Comparison of ENCODE assay signal across 9 cellular contexts in genomic region chr22:39170825-39171622, GRCh38. TPM values are rescaled to one million over a fixed set of nuclear protein-coding genes. Genes with fewer than 3 reads are reported as not detected.
DNase-seq lines count a peak whose midpoint lies in the region; ATAC-seq and TF ChIP-seq lines count a peak whose summit lies in the region.
"Had no signal": no experiment of that assay in that cellular context is flagged by ENCODE, and none has a peak within 500 bp of the region (broad histone marks: within the 10 kb centered on the region; RNA-seq: fewer than 3 reads in every experiment).

No MANE protein-coding gene starts in this region.

- peaks cover 28 to 46% of the 10 kb centered on the region in 2 experiments for H3K4me1 ChIP-seq in HCT116 (ENCODE audit: control insufficient read depth in 1 of 2, insufficient read depth in 2 of 2, low read length in 2 of 2)
- peaks cover 21 to 25% of the 10 kb centered on the region in 2 donors for H3K4me1 ChIP-seq in breast epithelium

- no peak for TF ChIP-seq POLR2A in HCT116 (IDR thresholded peaks at IDR 0.05; ENCODE audit: borderline replicate concordance, extremely low read depth, insufficient read depth, insufficient read length)
- no peak for TF ChIP-seq POLR2A in breast epithelium (IDR thresholded peaks at IDR 0.05)

- peak; percentile 76 for DNase-seq in Caki2 (ENCODE audit: low read depth)
- DNase-seq in HCT116 (ENCODE audit: low read depth, low spot score), result peak; percentile 50
- DNase-seq in NCI-H2107 (lab: John Stamatoyannopoulos, UW), result peak; percentile 4
- peak; percentile 91 for DNase-seq in WTC11 (ENCODE audit: low spot score)
- DNase-seq in breast epithelium (ENCODE audit: low spot score in 2 of 2), result peak; percentile 64 to 84
- DNase-seq in kidney epithelial cell (ENCODE audit: low read depth), result no peak
- peak; percentile 86 to 90 for DNase-seq in stimulated activated CD4-positive, alpha-beta T cell treated with anti-CD3 and anti-CD28 coated beads, Interleukin-2, amount 100 ng/mL, for 24 hours

- H3K27me3 Mint-ChIP-seq in WTC11 (ENCODE audit: low read depth), result no peaks in the 10 kb centered on the region

- H3K4me3 ChIP-seq in HCT116 (replicated peaks in 1 of 2; ENCODE audit: low read depth in 1 of 2, low read length in 2 of 2) (no peak overlapping the region), breast epithelium (peak overlapping the region in 1 of 3 donors; percentile 41), kidney epithelial cell (ENCODE audit: low read depth, low read length) (no peak overlapping the region)

- TF ChIP-seq CTCF in HCT116 (IDR thresholded peaks at IDR 0.05 in 2 of 3, conservative IDR thresholded peaks at IDR 0.05 in 1 of 3; ENCODE audit: borderline replicate concordance in 1 of 3, insufficient read depth in 1 of 3, low read depth in 2 of 3, low read length in 2 of 3), result peak; percentile 90 to 97 (median 92)
- peak; percentile 97 for TF ChIP-seq CTCF in WTC11 (IDR thresholded peaks at IDR 0.05)
- TF ChIP-seq CTCF in breast epithelium (IDR thresholded peaks at IDR 0.05), result peak; percentile 96 to 98 (median 97)
- TF ChIP-seq CTCF in kidney epithelial cell (IDR thresholded peaks at IDR 0.05; ENCODE audit: insufficient read depth, low read length, poor library complexity, severe bottlenecking), result peak; percentile 94

- H3K9me2 ChIP-seq in HCT116 (ENCODE audit: insufficient read depth), result no peaks in the 10 kb centered on the region

- no peaks in the 10 kb centered on the region for H4K20me1 ChIP-seq in HCT116 (ENCODE audit: insufficient read depth)

- in situ Hi-C loops in Caki2 (cut with HindIII; ENCODE audit: low pct_unique_long_range_greater_than_20kb, low sequenced_read_pairs), result no loop called here

- CTCF ChIA-PET in HCT116 (lab: Charles Lee), result interaction anchor here (0.6 to 5.0 kb wide), 16 partner anchors 10 to 368 kb away, joined by 3 to 63 read pairs (median 4); partner anchors contain the start of gene RPL3
- CTCF ChIA-PET in WTC11 (lab: Charles Lee), result interaction anchor here (0.6 to 4.4 kb wide), 40 partner anchors 8 to 358 kb away, joined by 3 to 66 read pairs (median 4); partner anchors contain the start of genes CBX7, PDGFB and RPL3

- POLR2A ChIA-PET in HCT116 (lab: Charles Lee) (interaction anchor here (0.9 to 2.8 kb wide), 4 partner anchors 136 to 146 kb away, joined by 3 to 33 read pairs (median 17); partner anchors contain the start of gene RPL3), WTC11 (lab: Charles Lee) (interaction anchor here (0.9 to 6.2 kb wide), 9 partner anchors 13 to 148 kb away, joined by 3 to 45 read pairs (median 4); partner anchors contain the start of gene RPL3)

- H3K36me3 Mint-ChIP-seq in WTC11, result no peaks in the 10 kb centered on the region

- H3K27me3 ChIP-seq in HCT116 (ENCODE audit: insufficient read depth, low read length) (no peaks in the 10 kb centered on the region), breast epithelium (no peaks in the 10 kb centered on the region), kidney epithelial cell (ENCODE audit: control insufficient read depth, insufficient read depth, low read length) (no peaks in the 10 kb centered on the region)

- H3K36me3 ChIP-seq in HCT116 (ENCODE audit: control insufficient read depth in 1 of 2, insufficient read depth in 2 of 2, low read length in 2 of 2) (no peaks in the 10 kb centered on the region), breast epithelium (no peaks in the 10 kb centered on the region), kidney epithelial cell (ENCODE audit: control insufficient read depth, insufficient read depth, low read length) (no peaks in the 10 kb centered on the region)

- H3K79me2 ChIP-seq in HCT116 (ENCODE audit: insufficient read depth, low read length), result no peaks in the 10 kb centered on the region

- H3K4me3 Mint-ChIP-seq in WTC11, result no peak overlapping the region

- H3K9me3 ChIP-seq in HCT116 (ENCODE audit: control insufficient read depth in 1 of 2, insufficient read depth in 1 of 2, low read depth in 1 of 2, low read length in 2 of 2), result no peaks in the 10 kb centered on the region
- no peaks in the 10 kb centered on the region for H3K9me3 ChIP-seq in breast epithelium

- H3K9me3 Mint-ChIP-seq in WTC11, result peaks cover 3% of the 10 kb centered on the region; the same call in 1 of the 2 replicates

- peak overlapping the region; percentile 59 for H3K4me2 ChIP-seq in HCT116 (ENCODE audit: low read length)

- BruUV-seq in HCT116 (replicated peaks; lab: Mats Ljungman, UMichigan), result no TSS peak

- H3K27ac ChIP-seq in HCT116 (ENCODE audit: low read depth, low read length) (no peak overlapping the region), breast epithelium (no peak overlapping the region)
- H3K27ac ChIP-seq: epithelial cell of prostate had no signal

- peak; percentile 100 for TF ChIP-seq RAD21 in HCT116 (IDR thresholded peaks at IDR 0.05; ENCODE audit: low read depth)

- RAD21 ChIA-PET in HCT116 (lab: Charles Lee; ENCODE audit: low non-redundant PET in 1 of 2, low total read pairs in 2 of 2, uncharacterized antibody in 2 of 2, unreplicated experiment in 2 of 2), result interaction anchor here (0.6 to 1.7 kb wide), 10 partner anchors 44 to 405 kb away, joined by 3 to 12 read pairs (median 4); no protein-coding TSS in a partner anchor

- intact Hi-C loops in HCT116 (cut with micrococcal nuclease), result loop anchor here (1.0 to 5.0 kb wide), 4 partner anchors 36 to 140 kb away; no protein-coding TSS in a partner anchor
- intact Hi-C loops in breast epithelium (cut with DNase I; ENCODE audit: low total_unique reads), result loop anchor here (5.0 kb wide), 1 partner anchor 356 kb away; no protein-coding TSS in a partner anchor

- ATAC-seq in HCT116, result peak; percentile 87
- peak; percentile 43 for ATAC-seq in WTC11
- ATAC-seq in GM18498 (IDR thresholded peaks at IDR 0.05; ENCODE audit: unreplicated experiment), result no peak

- H3K9ac ChIP-seq in HCT116 (ENCODE audit: low read length), result no peak overlapping the region

- peak overlapping the region; percentile 92 for H3K27ac Mint-ChIP-seq in WTC11

- peaks cover 63% of the 10 kb centered on the region for H3K4me1 Mint-ChIP-seq in WTC11

- peak overlapping the region; percentile 77 for H2AFZ ChIP-seq in HCT116 (ENCODE audit: low read depth, low read length, poor library complexity, severe bottlenecking)

TF ChIP-seq in HCT116, 20 proteins besides CTCF, POLR2A, EP300 and RAD21:
- TF ChIP-seq CBX3 (IDR thresholded peaks at IDR 0.05; ENCODE audit: low read depth) (no peak), FOSL1 (IDR thresholded peaks at IDR 0.05; ENCODE audit: low read depth) (no peak), EGR1 (IDR thresholded peaks at IDR 0.05; ENCODE audit: low read depth) (no peak), YY1 (IDR thresholded peaks at IDR 0.05; ENCODE audit: extremely low read depth, insufficient replicate concordance, low read depth, low read length) (peak; percentile 14), ZNF274 (IDR thresholded peaks at IDR 0.05; ENCODE audit: low read depth, low read length) (no peak), JUND (IDR thresholded peaks at IDR 0.05) (no peak)

TF ChIP-seq in WTC11, 78 proteins besides CTCF, POLR2A, EP300 and RAD21 (continues in another document):
- TF ChIP-seq HMGA2 (CRISPR knock-in tag; IDR thresholded peaks at IDR 0.05), result no peak
- TF ChIP-seq MAX (CRISPR knock-in tag; IDR thresholded peaks at IDR 0.05), result peak; percentile 38; the same call in 1 of the 2 replicates
- TF ChIP-seq SP1 (CRISPR knock-in tag; conservative IDR thresholded peaks at IDR 0.05), result 0 out of 2 replicates have a peak, but pooled peaks have one; percentile 27
- TF ChIP-seq GTF2I (CRISPR knock-in tag; conservative IDR thresholded peaks at IDR 0.05), result no peak
- TF ChIP-seq KAT7 (CRISPR knock-in tag; IDR thresholded peaks at IDR 0.05; ENCODE audit: borderline replicate concordance), result no peak
- TF ChIP-seq ZBTB43 (CRISPR knock-in tag; IDR thresholded peaks at IDR 0.05), result peak; percentile 91; the same call in 1 of the 2 replicates
- no peak for TF ChIP-seq NFE2L1 (CRISPR knock-in tag; IDR thresholded peaks at IDR 0.05)
- TF ChIP-seq NR1H2 (CRISPR knock-in tag; IDR thresholded peaks at IDR 0.05), result no peak
- TF ChIP-seq ZNF121 (CRISPR knock-in tag; IDR thresholded peaks at IDR 0.05), result no peak
- no peak for TF ChIP-seq GRHL2 (CRISPR knock-in tag; IDR thresholded peaks at IDR 0.05; ENCODE audit: insufficient replicate concordance, severe bottlenecking)
- TF ChIP-seq ELF4 (CRISPR knock-in tag; IDR thresholded peaks at IDR 0.05; ENCODE audit: low read depth), result no peak
- TF ChIP-seq ZNF396 (CRISPR knock-in tag; IDR thresholded peaks at IDR 0.05; ENCODE audit: borderline replicate concordance), result no peak
- TF ChIP-seq FOXP1 (CRISPR knock-in tag; IDR thresholded peaks at IDR 0.05; ENCODE audit: borderline replicate concordance), result peak; percentile 49; the same call in 1 of the 2 replicates
- no peak for TF ChIP-seq RELA (CRISPR knock-in tag; IDR thresholded peaks at IDR 0.05; ENCODE audit: borderline replicate concordance)

RNA-seq across cellular contexts. Expression of gene CBX7, which starts 18.5 kb away (rescaled TPM):
- total RNA-seq in Caki2 (2014; rRNA removed; shearing (Covaris generic); ENCODE audit: low replicate concordance), result 27.4 and 36.0 TPM in 2 replicates
- total RNA-seq in HCT116 (2021; ENCODE audit: unreplicated experiment) (20.1 TPM), WTC11 (2021) (10.6 to 11.1 TPM (median 10.6 TPM) in 3 replicates), breast epithelium (10 to 100 TPM; 57.1 to 71.9 (median 71.1) TPM), kidney epithelial cell (2.9 and 3.1 TPM in 2 replicates)
- 18.7 and 19.9 TPM in 2 replicates for polyA plus RNA-seq in HCT116 (2012)
